1 cellular context compared by ENCODE assay signal in the genomic region with DNA sequence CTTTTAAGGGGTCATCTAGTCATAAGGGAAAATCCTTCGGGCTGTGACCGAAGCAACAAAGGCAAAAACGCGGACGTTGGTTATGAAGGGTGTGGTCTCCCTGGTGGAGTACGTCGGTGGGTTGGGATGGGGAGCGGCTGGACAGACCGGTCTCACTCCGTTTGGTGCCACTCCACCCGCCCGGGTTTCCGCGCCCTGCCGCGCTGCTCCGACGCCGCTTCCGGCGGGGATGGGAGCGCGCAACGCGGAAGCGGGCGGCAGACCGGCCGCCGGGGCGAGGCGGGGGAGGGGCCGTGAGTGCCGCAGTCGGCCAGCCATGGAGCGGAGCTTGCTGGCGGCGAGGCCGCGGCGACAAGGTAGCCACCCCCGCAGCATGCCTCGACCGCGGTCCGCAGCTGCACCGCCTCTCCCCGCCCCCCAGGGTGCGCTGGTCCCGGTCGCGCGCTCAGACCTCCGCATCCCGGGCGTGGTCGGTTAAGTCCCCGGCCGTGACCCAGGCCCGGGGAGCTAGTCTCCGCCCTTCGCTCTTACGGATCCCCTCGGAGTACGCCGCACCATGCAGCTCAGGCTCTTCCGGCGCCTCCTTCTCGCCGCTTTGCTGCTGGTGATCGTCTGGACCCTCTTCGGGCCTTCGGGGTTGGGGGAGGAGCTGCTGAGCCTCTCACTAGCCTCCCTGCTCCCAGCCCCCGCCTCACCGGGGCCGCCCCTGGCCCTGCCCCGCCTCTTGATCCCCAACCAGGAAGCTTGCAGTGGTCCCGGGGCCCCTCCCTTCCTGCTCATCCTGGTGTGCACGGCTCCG.
TF ChIP-seq lines count a peak whose summit lies in the region.

A gene with protein sequence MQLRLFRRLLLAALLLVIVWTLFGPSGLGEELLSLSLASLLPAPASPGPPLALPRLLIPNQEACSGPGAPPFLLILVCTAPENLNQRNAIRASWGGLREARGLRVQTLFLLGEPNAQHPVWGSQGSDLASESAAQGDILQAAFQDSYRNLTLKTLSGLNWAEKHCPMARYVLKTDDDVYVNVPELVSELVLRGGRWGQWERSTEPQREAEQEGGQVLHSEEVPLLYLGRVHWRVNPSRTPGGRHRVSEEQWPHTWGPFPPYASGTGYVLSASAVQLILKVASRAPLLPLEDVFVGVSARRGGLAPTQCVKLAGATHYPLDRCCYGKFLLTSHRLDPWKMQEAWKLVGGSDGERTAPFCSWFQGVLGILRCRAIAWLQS (plus strand): TSS at position 260 of the 799 bp plus-strand sequence. CDS start 297 bp downstream, at position 557.

TF ChIP-seq in A549, 52 proteins besides CTCF, POLR2A, EP300 and RAD21 (continued from another document):
- TF ChIP-seq, protein P1, sequence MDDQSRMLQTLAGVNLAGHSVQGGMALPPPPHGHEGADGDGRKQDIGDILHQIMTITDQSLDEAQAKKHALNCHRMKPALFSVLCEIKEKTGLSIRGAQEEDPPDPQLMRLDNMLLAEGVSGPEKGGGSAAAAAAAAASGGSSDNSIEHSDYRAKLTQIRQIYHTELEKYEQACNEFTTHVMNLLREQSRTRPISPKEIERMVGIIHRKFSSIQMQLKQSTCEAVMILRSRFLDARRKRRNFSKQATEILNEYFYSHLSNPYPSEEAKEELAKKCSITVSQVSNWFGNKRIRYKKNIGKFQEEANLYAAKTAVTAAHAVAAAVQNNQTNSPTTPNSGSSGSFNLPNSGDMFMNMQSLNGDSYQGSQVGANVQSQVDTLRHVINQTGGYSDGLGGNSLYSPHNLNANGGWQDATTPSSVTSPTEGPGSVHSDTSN (IDR thresholded peaks at IDR 0.05) = peak; percentile 84
- TF ChIP-seq TP53 (CRISPR knock-in tag; IDR thresholded peaks at IDR 0.05) (peak; percentile 97), NR3C1 (IDR thresholded peaks at IDR 0.05) (no peak)
